Comparison of ENCODE assay signal across 8 cellular contexts in the genomic region with DNA sequence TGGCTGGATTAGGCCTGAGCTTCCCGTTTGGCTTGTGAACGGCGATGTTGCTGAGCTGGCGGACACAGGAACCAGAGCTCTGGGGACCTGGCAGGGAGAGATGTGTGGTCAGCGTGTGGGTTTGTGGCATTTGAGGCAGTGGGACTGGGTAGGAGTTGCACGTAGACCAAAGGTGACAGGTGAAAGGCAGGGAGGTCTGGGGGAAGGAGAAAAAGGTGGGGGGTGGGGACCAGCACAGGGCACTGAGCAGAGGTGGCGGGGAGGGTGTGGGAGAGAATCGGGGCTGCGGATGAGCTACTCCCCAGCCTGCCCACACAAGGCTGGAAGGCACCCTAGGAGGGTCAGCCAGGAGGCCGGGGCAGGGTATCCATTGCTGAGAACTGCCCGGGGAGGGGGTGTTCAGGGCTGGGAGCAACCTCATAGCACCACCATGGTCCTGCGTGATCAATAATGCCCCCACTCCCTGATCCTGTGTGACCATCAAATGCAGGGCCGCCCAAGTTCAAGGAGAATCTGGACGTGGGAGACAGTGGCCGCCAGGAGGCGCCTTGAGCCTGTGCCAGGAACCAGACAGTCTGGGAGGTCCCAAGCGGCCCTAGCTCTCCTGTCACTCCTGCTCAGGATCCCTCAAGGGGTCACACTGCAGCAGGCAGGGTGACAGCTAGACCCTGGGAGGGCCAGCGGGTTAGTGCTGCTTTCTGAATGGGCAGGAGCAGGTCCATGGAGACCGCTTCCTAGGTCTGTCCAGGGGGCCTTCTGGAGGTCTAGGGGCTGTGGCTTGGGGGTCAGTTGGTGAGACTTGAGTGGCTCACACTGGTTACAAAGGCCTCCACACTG. TPM values are rescaled to one million over a fixed set of nuclear protein-coding genes. Genes with fewer than 3 reads are reported as not detected.
A peak's percentile ranks its signal among the peaks of the same experiment; 100 is the strongest.
DNase-seq lines count a peak whose midpoint lies in the region; ATAC-seq and TF ChIP-seq lines count a peak whose summit lies in the region.

No MANE protein-coding gene starts in this region.

- POLR2A ChIA-PET in HEK293 (lab: Yijun Ruan, JAX) (interaction anchor here (0.9 to 2.3 kb wide), 4 partner anchors 9 to 14 kb away, joined by 3 to 6 read pairs (median 3); partner anchors contain the start of gene SELENOW), Panc1 (lab: Charles Lee) (no interaction called here)

- H3K4me3 ChIP-seq in HEK293 (ENCODE audit: low read depth, low read length) (no peak overlapping the region), Panc1 (ENCODE audit: low read depth in 2 of 2, low read length in 2 of 2) (no peak overlapping the region), astrocyte of the cerebellum (ENCODE audit: low read depth, low read length) (no peak overlapping the region)

- BruUV-seq in Panc1 (replicated peaks; lab: Mats Ljungman, UMichigan) = no TSS peak

- H3K27ac ChIP-seq in HEK293 (ENCODE audit: extremely low read depth, low read depth, low read length) (no peak overlapping the region), Panc1 (ENCODE audit: low read length) (no peak overlapping the region)

- intact Hi-C loops in Panc1 (cut with micrococcal nuclease; ENCODE audit: unreplicated experiment) = loop anchor here (2.0 kb wide), 1 partner anchor 23 kb away; no protein-coding TSS in a partner anchor

- in situ Hi-C loops in Panc1 (cut with HindIII; ENCODE audit: low pct_unique_long_range_greater_than_20kb, low sequenced_read_pairs) = no loop called here
- in situ Hi-C loops in astrocyte of the cerebellum (cut with HindIII; ENCODE audit: low sequenced_read_pairs) = no loop called here

- H3K4me1 ChIP-seq in HEK293 (ENCODE audit: control insufficient read depth, insufficient read depth, low read length) (no peaks in the 10 kb centered on the region), Panc1 (ENCODE audit: control insufficient read depth, insufficient read depth, low read length) (no peaks in the 10 kb centered on the region)

- TF ChIP-seq CTCF in HEK293 (tag by site-specific recombination; IDR thresholded peaks at IDR 0.05) (peak; percentile 76), Panc1 (IDR thresholded peaks at IDR 0.05) (peak; percentile 86), astrocyte of the cerebellum (IDR thresholded peaks at IDR 0.05; ENCODE audit: low read depth, low read length, missing control alignments) (peak; percentile 83)

- ATAC-seq in Panc1 (peak; percentile 90), HG03159 (IDR thresholded peaks at IDR 0.05; ENCODE audit: unreplicated experiment) (no peak)

- DNase-seq in CD1c-positive myeloid dendritic cell (ENCODE audit: extremely low spot score) (peak; percentile 29), Panc1 (ENCODE audit: low read depth, low spot score) (no peak), astrocyte of the cerebellum (ENCODE audit: low read depth) (peak; percentile 19), iPS-NIHi7 (ENCODE audit: extremely low spot score) (peak; percentile 80), OCI-M2 (lab: John Stamatoyannopoulos, UW; ENCODE audit: unreplicated experiment) (no peak)
- DNase-seq in stimulated activated CD8-positive, alpha-beta memory T cell treated with anti-CD3 and anti-CD28 coated beads, Interleukin-2, amount 100 ng/mL, for 48 hours (ENCODE audit: low read depth in 2 of 2) = peak; percentile 23 to 36

- H3K36me3 ChIP-seq in HEK293 (ENCODE audit: control insufficient read depth in 2 of 2, insufficient read depth in 1 of 2, low read length in 2 of 2) = no peaks in the 10 kb centered on the region
- no peaks in the 10 kb centered on the region for H3K36me3 ChIP-seq in Panc1 (ENCODE audit: control insufficient read depth, insufficient read depth, low read length)

- no peaks in the 10 kb centered on the region for H3K9me3 ChIP-seq in HEK293 (ENCODE audit: control insufficient read depth, insufficient read depth, low read depth, low read length)
- H3K9me3 ChIP-seq in Panc1 (ENCODE audit: control insufficient read depth, insufficient read depth, low read depth, low read length) = no peaks in the 10 kb centered on the region

- CTCF ChIA-PET in HEK293 (lab: Yijun Ruan, JAX) (interaction anchor here (0.5 to 8.2 kb wide), 30 partner anchors 8 to 1052 kb away, joined by 3 to 197 read pairs (median 5); partner anchors contain the start of genes EHD2 and NOP53), Panc1 (lab: Charles Lee) (interaction anchor here (0.5 to 1.1 kb wide), 9 partner anchors 24 to 488 kb away, joined by 3 to 7 read pairs (median 3); no protein-coding TSS in a partner anchor)

- no peaks in the 10 kb centered on the region for H3K27me3 ChIP-seq in Panc1 (ENCODE audit: control insufficient read depth, insufficient read depth, low read length)

TF ChIP-seq in HEK293, 187 proteins besides CTCF, POLR2A, EP300 and RAD21 (continues in another document):
- TF ChIP-seq SCRT1 (tag by site-specific recombination; IDR thresholded peaks at IDR 0.05; ENCODE audit: borderline replicate concordance) (no peak), GLIS1 (tag by site-specific recombination; IDR thresholded peaks at IDR 0.05) (peak; percentile 97), ZNF530 (tag by site-specific recombination; IDR thresholded peaks at IDR 0.05; ENCODE audit: low read depth) (no peak), ZBTB44 (tag by site-specific recombination; IDR thresholded peaks at IDR 0.05) (no peak), ZNF664 (tag by site-specific recombination; IDR thresholded peaks at IDR 0.05) (no peak), EGR2 (tag by site-specific recombination; IDR thresholded peaks at IDR 0.05; ENCODE audit: low read depth) (peak; percentile 93), HOXA7 (CRISPR knock-in tag; IDR thresholded peaks at IDR 0.05; ENCODE audit: borderline replicate concordance) (no peak), TCF7L2 (IDR thresholded peaks at IDR 0.05; ENCODE audit: borderline replicate concordance, low read depth, low read length) (no peak), ZNF660 (tag by site-specific recombination; IDR thresholded peaks at IDR 0.05) (no peak), ZNF654 (tag by site-specific recombination; IDR thresholded peaks at IDR 0.05; ENCODE audit: low read depth) (0 out of 2 replicates have a peak, but pooled peaks have one; percentile 13), ZFHX2 (tag by site-specific recombination; conservative IDR thresholded peaks at IDR 0.05) (peak; percentile 87), ZNF394 (tag by site-specific recombination; IDR thresholded peaks at IDR 0.05; ENCODE audit: borderline replicate concordance) (no peak)
- TF ChIP-seq, protein P1, sequence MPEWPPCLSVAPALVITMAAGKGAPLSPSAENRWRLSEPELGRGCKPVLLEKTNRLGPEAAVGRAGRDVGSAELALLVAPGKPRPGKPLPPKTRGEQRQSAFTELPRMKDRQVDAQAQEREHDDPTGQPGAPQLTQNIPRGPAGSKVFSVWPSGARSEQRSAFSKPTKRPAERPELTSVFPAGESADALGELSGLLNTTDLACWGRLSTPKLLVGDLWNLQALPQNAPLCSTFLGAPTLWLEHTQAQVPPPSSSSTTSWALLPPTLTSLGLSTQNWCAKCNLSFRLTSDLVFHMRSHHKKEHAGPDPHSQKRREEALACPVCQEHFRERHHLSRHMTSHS (tag by site-specific recombination; IDR thresholded peaks at IDR 0.05) = no peak
- TF ChIP-seq, protein P2, sequence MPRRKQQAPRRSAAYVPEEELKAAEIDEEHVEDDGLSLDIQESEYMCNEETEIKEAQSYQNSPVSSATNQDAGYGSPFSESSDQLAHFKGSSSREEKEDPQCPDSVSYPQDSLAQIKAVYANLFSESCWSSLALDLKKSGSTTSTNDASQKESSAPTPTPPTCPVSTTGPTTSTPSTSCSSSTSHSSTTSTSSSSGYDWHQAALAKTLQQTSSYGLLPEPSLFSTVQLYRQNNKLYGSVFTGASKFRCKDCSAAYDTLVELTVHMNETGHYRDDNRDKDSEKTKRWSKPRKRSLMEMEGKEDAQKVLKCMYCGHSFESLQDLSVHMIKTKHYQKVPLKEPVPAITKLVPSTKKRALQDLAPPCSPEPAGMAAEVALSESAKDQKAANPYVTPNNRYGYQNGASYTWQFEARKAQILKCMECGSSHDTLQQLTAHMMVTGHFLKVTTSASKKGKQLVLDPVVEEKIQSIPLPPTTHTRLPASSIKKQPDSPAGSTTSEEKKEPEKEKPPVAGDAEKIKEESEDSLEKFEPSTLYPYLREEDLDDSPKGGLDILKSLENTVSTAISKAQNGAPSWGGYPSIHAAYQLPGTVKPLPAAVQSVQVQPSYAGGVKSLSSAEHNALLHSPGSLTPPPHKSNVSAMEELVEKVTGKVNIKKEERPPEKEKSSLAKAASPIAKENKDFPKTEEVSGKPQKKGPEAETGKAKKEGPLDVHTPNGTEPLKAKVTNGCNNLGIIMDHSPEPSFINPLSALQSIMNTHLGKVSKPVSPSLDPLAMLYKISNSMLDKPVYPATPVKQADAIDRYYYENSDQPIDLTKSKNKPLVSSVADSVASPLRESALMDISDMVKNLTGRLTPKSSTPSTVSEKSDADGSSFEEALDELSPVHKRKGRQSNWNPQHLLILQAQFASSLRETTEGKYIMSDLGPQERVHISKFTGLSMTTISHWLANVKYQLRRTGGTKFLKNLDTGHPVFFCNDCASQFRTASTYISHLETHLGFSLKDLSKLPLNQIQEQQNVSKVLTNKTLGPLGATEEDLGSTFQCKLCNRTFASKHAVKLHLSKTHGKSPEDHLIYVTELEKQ (tag by site-specific recombination; IDR thresholded peaks at IDR 0.05; ENCODE audit: borderline replicate concordance) = no peak

RNA-seq across cellular contexts. Expression of gene SELENOW, which starts 12.8 kb away (rescaled TPM):
- total RNA-seq in Panc1 (2021; ENCODE audit: unreplicated experiment) = 62.0 TPM
- polyA plus RNA-seq in Panc1 (2012; ENCODE audit: insufficient read length) = 68.7 TPM

RNA-seq across cellular contexts. Expression of gene NOP53, which starts 20.4 kb away (rescaled TPM):
- 64.3 TPM for total RNA-seq in Panc1 (2021; ENCODE audit: unreplicated experiment)
- polyA plus RNA-seq in Panc1 (2012; ENCODE audit: insufficient read length) = 147 TPM

RNA-seq across cellular contexts. Expression of gene TPRX1, which starts 38.6 kb away (rescaled TPM):
- total RNA-seq in Panc1 (2021; ENCODE audit: unreplicated experiment) = not detected
- not detected for polyA plus RNA-seq in Panc1 (2012; ENCODE audit: insufficient read length)

RNA-seq across cellular contexts. Expression of gene EHD2, which starts 52.5 kb away (rescaled TPM):
- 41.8 TPM for total RNA-seq in Panc1 (2021; ENCODE audit: unreplicated experiment)
- polyA plus RNA-seq in Panc1 (2012; ENCODE audit: insufficient read length) = 91.0 TPM

RNA-seq across cellular contexts. Expression of gene CRX, which starts 56.0 kb away (rescaled TPM):
- not detected for total RNA-seq in Panc1 (2021; ENCODE audit: unreplicated experiment)
- polyA plus RNA-seq in Panc1 (2012; ENCODE audit: insufficient read length) = not detected

Comparison
In these comparisons a context has a peak if more than half of its experiments do, and no peak if none do; other contexts are left out.
1. DNase-seq: peak in CD1c-positive myeloid dendritic cell (single experiment), astrocyte of the cerebellum (single experiment), iPS-NIHi7 (single experiment) and stimulated activated CD8-positive, alpha-beta memory T cell treated with anti-CD3 and anti-CD28 coated beads, Interleukin-2, amount 100 ng/mL, for 48 hours (2 of 2); none in Panc1 (single experiment) and OCI-M2 (single experiment).
2. Peak in every context shown above with its lines, with median percentiles within 50 percentile points of each other: CTCF ChIP-seq.